9 cellular contexts compared by ENCODE assay signal in genomic region chr12:132327351-132328171, GRCh38. TPM values are rescaled to one million over a fixed set of nuclear protein-coding genes. Genes with fewer than 3 reads are reported as not detected.
DNase-seq lines count a peak whose midpoint lies in the region; ATAC-seq and FAIRE-seq lines count a peak whose summit lies in the region.
"Had no signal": no experiment of that assay in that cellular context is flagged by ENCODE, and none has a peak within 500 bp of the region (broad histone marks: within the 10 kb centered on the region; RNA-seq: fewer than 3 reads in every experiment).

No MANE protein-coding gene starts in this region.

- H2BK15ac ChIP-seq in neuronal stem cell (ENCODE audit: low read length): no peak overlapping the region

- no peak overlapping the region for H2BK5ac ChIP-seq in neuronal stem cell (ENCODE audit: low read length)

- no peaks in the 10 kb centered on the region for H3K79me2 ChIP-seq in GM23248 (ENCODE audit: insufficient read depth)

- no peak overlapping the region for H2BK120ac ChIP-seq in neuronal stem cell (ENCODE audit: low read depth, low read length)

- H3K4me1 ChIP-seq in GM23248 (ENCODE audit: insufficient read depth) (peaks cover 16% of the 10 kb centered on the region; the same call in 1 of the 2 replicates), neuronal stem cell (ENCODE audit: control insufficient read depth in 2 of 2, insufficient read depth in 1 of 2, low read depth in 1 of 2, low read length in 2 of 2) (peaks cover 0 to 4% of the 10 kb centered on the region in 2 donors)
- no peaks in the 10 kb centered on the region for H3K4me1 ChIP-seq in CD4-positive, alpha-beta memory T cell (ENCODE audit: insufficient read depth, low read length)

- H3K9me2 ChIP-seq in GM23248 (ENCODE audit: insufficient read depth): no peaks in the 10 kb centered on the region

- DNase-seq in GM23248 (peak; percentile 98), dermis blood vessel endothelial cell (peak; percentile 86), neuronal stem cell (ENCODE audit: low spot score) (no peak), urothelium cell line (ENCODE audit: low spot score) (peak; percentile 76), GM19238 (ENCODE audit: insufficient read length, low spot score) (no peak)
- peak; percentile 36 for DNase-seq in T-helper 2 cell treated with Interferon-gamma antibody and Interleukin-4, amounts not matched to agents 5 μg/mL and 100 μg/mL, for 36 hours (ENCODE audit: low spot score)
- DNase-seq in CD4-positive, alpha-beta memory T cell: no peak

- H3K36me3 Mint-ChIP-seq in T-helper 2 cell treated with Interferon-gamma antibody and Interleukin-4, amounts not matched to agents 5 μg/mL and 100 μg/mL, for 36 hours (ENCODE audit: low read depth): no peaks in the 10 kb centered on the region
- H3K36me3 Mint-ChIP-seq in CD4-positive, alpha-beta memory T cell: no peaks in the 10 kb centered on the region

- H4K91ac ChIP-seq in neuronal stem cell (ENCODE audit: low read depth, low read length, poor library complexity): no peak overlapping the region

- H2AK5ac ChIP-seq in neuronal stem cell (ENCODE audit: low read depth, low read length): no peak overlapping the region

- no peaks in the 10 kb centered on the region for H4K20me1 ChIP-seq in GM23248 (ENCODE audit: insufficient read depth)

- H3K36me3 ChIP-seq in GM23248 (ENCODE audit: low read depth) (no peaks in the 10 kb centered on the region), neuronal stem cell (replicated peaks in 1 of 2; ENCODE audit: control insufficient read depth in 2 of 2, insufficient read depth in 2 of 2, low read length in 2 of 2) (no peaks in the 10 kb centered on the region)
- no peaks in the 10 kb centered on the region for H3K36me3 ChIP-seq in CD4-positive, alpha-beta memory T cell (ENCODE audit: insufficient read depth, low read length)

- intact Hi-C loops in CD4-positive, alpha-beta memory T cell (cut with micrococcal nuclease): no loop called here

- no peak overlapping the region for H3K4me3 Mint-ChIP-seq in T-helper 2 cell treated with Interferon-gamma antibody and Interleukin-4, amounts not matched to agents 5 μg/mL and 100 μg/mL, for 36 hours
- H3K4me3 Mint-ChIP-seq in CD4-positive, alpha-beta memory T cell: peak overlapping the region in 2 of 8 donors; percentile 10 to 48
- H3K4me3 Mint-ChIP-seq: neural crest cell had no signal

- H3K18ac ChIP-seq in neuronal stem cell (ENCODE audit: low read length): no peak overlapping the region

- CTCF ChIA-PET in CD4-positive, alpha-beta memory T cell (lab: Charles Lee; ENCODE audit: partially characterized antibody): no interaction called here

- H3K27ac Mint-ChIP-seq in T-helper 2 cell treated with Interferon-gamma antibody and Interleukin-4, amounts not matched to agents 5 μg/mL and 100 μg/mL, for 36 hours: no peak overlapping the region
- no peak overlapping the region for H3K27ac Mint-ChIP-seq in CD4-positive, alpha-beta memory T cell

- no peaks in the 10 kb centered on the region for H3K4me1 Mint-ChIP-seq in T-helper 2 cell treated with Interferon-gamma antibody and Interleukin-4, amounts not matched to agents 5 μg/mL and 100 μg/mL, for 36 hours (ENCODE audit: low read depth)
- H3K4me1 Mint-ChIP-seq in CD4-positive, alpha-beta memory T cell: peaks cover 6 to 25% (median 12%) of the 10 kb centered on the region in 4 donors

- H3K79me1 ChIP-seq in neuronal stem cell (ENCODE audit: low read depth, low read length): peaks cover 4% of the 10 kb centered on the region

- H3K14ac ChIP-seq in neuronal stem cell (ENCODE audit: low read length): peak overlapping the region; percentile 31

- 0 to 4% methylated on average over 26 to 31 of the region's 32 CpGs for WGBS in GM23248 (ENCODE audit: low coverage in 1 of 2, low lambda C conversion rate in 2 of 2, missing lambda C conversion rate in 2 of 2), 2 experiments
- no CpG with 5 or more reads among the region's 32 CpGs for WGBS in neuronal stem cell (ENCODE audit: extremely low coverage in 2 of 2, insufficient read length in 2 of 2, insufficient replicate concordance in 1 of 2), 2 donors

- no peak for ATAC-seq in HG03469 (IDR thresholded peaks at IDR 0.05; ENCODE audit: unreplicated experiment)

- peak overlapping the region; percentile 49 for H2AFZ ChIP-seq in GM23248
- no peak overlapping the region for H2AFZ ChIP-seq in neuronal stem cell (ENCODE audit: low read length)

- H3K27me3 ChIP-seq in GM23248 (replicated peaks; ENCODE audit: insufficient read depth) (peaks cover 31% of the 10 kb centered on the region), neuronal stem cell (ENCODE audit: control insufficient read depth in 3 of 3, insufficient read depth in 3 of 3, low read depth in 1 of 3, low read length in 3 of 3) (peaks cover 11 to 80% (median 47%) of the 10 kb centered on the region in 3 experiments)
- H3K27me3 ChIP-seq in CD4-positive, alpha-beta memory T cell (ENCODE audit: insufficient read depth, low read length): peaks cover 6% of the 10 kb centered on the region

- H3K9me3 ChIP-seq in GM23248 (ENCODE audit: low read depth): no peaks in the 10 kb centered on the region
- peaks cover 0 to 2% of the 10 kb centered on the region in 2 donors for H3K9me3 ChIP-seq in neuronal stem cell (replicated peaks in 1 of 2; ENCODE audit: control insufficient read depth in 2 of 2, insufficient read depth in 1 of 2, low read depth in 1 of 2, low read length in 2 of 2)
- H3K9me3 ChIP-seq in CD4-positive, alpha-beta memory T cell (ENCODE audit: control insufficient read depth in 1 of 2, low read length in 2 of 2): no peaks in the 10 kb centered on the region

- H4K8ac ChIP-seq in neuronal stem cell (ENCODE audit: low read depth, low read length): no peak overlapping the region

- H3K4ac ChIP-seq in neuronal stem cell (ENCODE audit: low read length): no peak overlapping the region

- H2BK12ac ChIP-seq in neuronal stem cell (ENCODE audit: low read length): no peak overlapping the region

- H3K27me3 Mint-ChIP-seq in T-helper 2 cell treated with Interferon-gamma antibody and Interleukin-4, amounts not matched to agents 5 μg/mL and 100 μg/mL, for 36 hours (ENCODE audit: low read depth): peaks cover 19% of the 10 kb centered on the region
- peaks cover 34 to 36% of the 10 kb centered on the region in 2 donors for H3K27me3 Mint-ChIP-seq in CD4-positive, alpha-beta memory T cell

- H3K9ac ChIP-seq in GM23248 (peak overlapping the region; percentile 60), neuronal stem cell (ENCODE audit: low read depth, low read length, poor library complexity) (no peak overlapping the region)

- H3K27ac ChIP-seq in GM23248 (peak overlapping the region; percentile 78), neuronal stem cell (replicated peaks; ENCODE audit: low read length) (no peak overlapping the region)
- no peak overlapping the region for H3K27ac ChIP-seq in CD4-positive, alpha-beta memory T cell (ENCODE audit: low read depth, low read length)

- peak; percentile 91 for FAIRE-seq in urothelium cell line (lab: Jason Lieb, UNC)

- in situ Hi-C loops in GM23248 (cut with MboI): no loop called here

- H3K4me3 ChIP-seq in GM23248 (peak overlapping the region; percentile 60), neuronal stem cell (ENCODE audit: low read length in 2 of 2) (no peak overlapping the region)
- no peak overlapping the region for H3K4me3 ChIP-seq in CD4-positive, alpha-beta memory T cell (ENCODE audit: low read length in 2 of 2)

- POLR2A ChIA-PET in CD4-positive, alpha-beta memory T cell (lab: Charles Lee; ENCODE audit: partially characterized antibody): no interaction called here

- peaks cover 9% of the 10 kb centered on the region for H3K9me3 Mint-ChIP-seq in T-helper 2 cell treated with Interferon-gamma antibody and Interleukin-4, amounts not matched to agents 5 μg/mL and 100 μg/mL, for 36 hours
- H3K9me3 Mint-ChIP-seq in CD4-positive, alpha-beta memory T cell: peaks cover 0 to 2% (median 0%) of the 10 kb centered on the region in 8 donors
- H3K9me3 Mint-ChIP-seq: neural crest cell had no signal

- H3K4me2 ChIP-seq in GM23248 (ENCODE audit: unreplicated experiment) (peak overlapping the region; percentile 51), neuronal stem cell (ENCODE audit: insufficient read depth, low read length, poor library complexity, severe bottlenecking) (no peak overlapping the region)

- H3F3A ChIP-seq in GM23248 (ENCODE audit: insufficient read depth): peaks cover 14% of the 10 kb centered on the region

- peak overlapping the region; percentile 44 for H3K23ac ChIP-seq in neuronal stem cell (ENCODE audit: low read depth, low read length, poor library complexity)

RNA-seq across cellular contexts. Expression of gene GALNT9, which starts 1.8 kb away (rescaled TPM):
- total RNA-seq in GM23248 (2014; rRNA removed; shearing (Covaris generic)): 1.4 and 1.5 TPM in 2 replicates
- 0.33 TPM in 2 replicates for polyA plus RNA-seq in GM23248 (2016; fragmentation: Nextera tagmentation; extraction: Ambion mirVana)
- 0.14 and 0.17 TPM in 2 replicates for total RNA-seq in dermis blood vessel endothelial cell
- polyA plus RNA-seq in neuronal stem cell (2013, experiment 1 of 2): 0.13 TPM
- polyA plus RNA-seq in neuronal stem cell (2013, experiment 2 of 2): 0.14 TPM
- not detected for total RNA-seq in CD4-positive, alpha-beta memory T cell
- polyA plus RNA-seq in CD4-positive, alpha-beta memory T cell: under 1 TPM in 1 of 2 donors, not detected in 1; 0.61 TPM

Comparison
In these comparisons a context has a peak if more than half of its experiments do, and no peak if none do; other contexts are left out.
1. DNase-seq: peak in GM23248 (single experiment), T-helper 2 cell treated with Interferon-gamma antibody and Interleukin-4, amounts not matched to agents 5 μg/mL and 100 μg/mL, for 36 hours (single experiment), dermis blood vessel endothelial cell (single experiment) and urothelium cell line (single experiment); none in neuronal stem cell (single experiment), CD4-positive, alpha-beta memory T cell (0 of 5) and GM19238 (single experiment).